In the genomic region with DNA sequence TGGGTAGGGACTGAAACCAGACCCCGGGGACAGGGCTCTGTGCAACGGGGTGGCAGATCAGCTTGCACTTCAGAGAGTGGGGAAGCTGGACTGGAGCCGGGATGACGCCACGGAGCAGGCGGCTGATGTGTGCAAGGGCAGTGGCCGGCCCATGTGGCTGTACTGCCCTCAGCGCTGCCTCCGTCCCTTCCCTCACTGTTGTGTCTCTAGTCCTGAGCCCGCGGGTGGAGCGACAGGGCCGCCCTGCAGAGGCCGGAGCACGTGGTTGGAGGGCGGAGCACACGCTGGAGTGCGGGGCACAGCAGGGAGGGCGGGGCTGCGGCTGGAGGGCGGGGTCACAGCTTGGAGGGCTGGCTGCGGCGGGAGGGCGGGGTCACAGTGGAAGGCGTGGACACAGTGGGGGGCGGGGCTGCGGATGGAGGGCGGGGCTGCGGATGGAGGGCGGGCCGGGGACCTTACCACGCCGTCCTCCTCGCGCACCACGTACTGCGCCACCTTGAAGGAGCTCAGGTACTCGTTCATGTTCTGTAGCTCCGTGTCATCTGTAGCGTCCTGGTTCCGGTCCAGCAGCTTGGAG, we compare ENCODE assay signal across 9 cellular contexts. TPM values are rescaled to one million over a fixed set of nuclear protein-coding genes. Genes with fewer than 3 reads are reported as not detected.
DNase-seq lines count a peak whose midpoint lies in the region; ATAC-seq and TF ChIP-seq lines count a peak whose summit lies in the region.
"Had no signal": no experiment of that assay in that cellular context is flagged by ENCODE, and none has a peak within 500 bp of the region (broad histone marks: within the 10 kb centered on the region; RNA-seq: fewer than 3 reads in every experiment).

No MANE protein-coding gene starts in this region.

- no peak overlapping the region for H3K4me3 ChIP-seq in fibroblast of pulmonary artery (replicated peaks; ENCODE audit: low read depth, low read length)
- no peak overlapping the region for H3K4me3 ChIP-seq in parathyroid adenoma (ENCODE audit: low read depth, low read length)
- peak overlapping the region in 1 of 2 donors; percentile 31 for H3K4me3 ChIP-seq in testis
- H3K4me3 ChIP-seq: uterus had no signal

- no peak for TF ChIP-seq POLR2A in testis (IDR thresholded peaks at IDR 0.05)

- no peaks in the 10 kb centered on the region for H3K27me3 ChIP-seq in parathyroid adenoma (ENCODE audit: control insufficient read depth, insufficient read depth, low read length)
- H3K27me3 ChIP-seq in testis: no peaks in the 10 kb centered on the region
- H3K27me3 ChIP-seq: uterus had no signal

- H3K9me3 ChIP-seq in parathyroid adenoma (ENCODE audit: control insufficient read depth, low read length) (no peaks in the 10 kb centered on the region), testis (no peaks in the 10 kb centered on the region)
- H3K9me3 ChIP-seq: uterus had no signal

- WGBS in testis, 2 donors: 29 to 39% methylated on average over 5 to 9 of the region's 41 CpGs

- H3K4me2 ChIP-seq in parathyroid adenoma (ENCODE audit: low read length): peak overlapping the region; percentile 2

- H3K27ac ChIP-seq in parathyroid adenoma (no peak overlapping the region), testis (no peak overlapping the region)
- H3K27ac ChIP-seq: uterus had no signal

- H3K79me2 ChIP-seq in parathyroid adenoma: no peaks in the 10 kb centered on the region

- H3K9ac ChIP-seq in parathyroid adenoma: no peak overlapping the region

- H3K36me3 ChIP-seq in parathyroid adenoma (ENCODE audit: control insufficient read depth, insufficient read depth, low read length): no peaks in the 10 kb centered on the region
- H3K36me3 ChIP-seq in testis (ENCODE audit: low read depth, missing control alignments): no peaks in the 10 kb centered on the region
- H3K36me3 ChIP-seq: uterus had no signal

- DNase-seq in ELF-1 (ENCODE audit: low read depth, low spot score) (peak; percentile 86), NCI-H69 (lab: John Stamatoyannopoulos, UW) (peak; percentile 91), activated T-cell treated with anti-CD3 and anti-CD28 coated beads for 4 hours (peak; percentile 49), fibroblast of pulmonary artery (ENCODE audit: low read depth) (peak; percentile 59), testis (peak; percentile 83), NCI-H1930 (lab: John Stamatoyannopoulos, UW) (no peak)

- H2AFZ ChIP-seq in parathyroid adenoma: no peak overlapping the region

- ATAC-seq in GM19023 (IDR thresholded peaks at IDR 0.05; ENCODE audit: unreplicated experiment): no peak

- H3K4me1 ChIP-seq in parathyroid adenoma: no peaks in the 10 kb centered on the region
- peaks cover 3% of the 10 kb centered on the region for H3K4me1 ChIP-seq in testis
- H3K4me1 ChIP-seq: uterus had no signal

- no peak for TF ChIP-seq CTCF in fibroblast of pulmonary artery (IDR thresholded peaks at IDR 0.05; ENCODE audit: low read length, missing control alignments)
- no peak for TF ChIP-seq CTCF in parathyroid adenoma (IDR thresholded peaks at IDR 0.05)
- no peak for TF ChIP-seq CTCF in testis (IDR thresholded peaks at IDR 0.05)

- intact Hi-C loops in testis (cut with DNase I; ENCODE audit: low total_unique reads): no loop called here

RNA-seq across cellular contexts. Expression of gene CHD5, which starts 52.4 kb away (rescaled TPM):
- total RNA-seq in testis: 10 to 100 TPM; 42.1 to 63.1 TPM
- 67.5 TPM for polyA plus RNA-seq in testis (ENCODE audit: insufficient read depth, low read depth, low replicate concordance)

Comparison
In these comparisons a context has a peak if more than half of its experiments do, and no peak if none do; other contexts are left out.
1. DNase-seq: peak in ELF-1 (single experiment), NCI-H69 (single experiment), activated T-cell treated with anti-CD3 and anti-CD28 coated beads for 4 hours (single experiment), fibroblast of pulmonary artery (single experiment) and testis (single experiment); none in NCI-H1930 (0 of 2).